Comparison of ENCODE assay signal across 2 cellular contexts in genomic region chr3:12484198-12484982, GRCh38.
TF ChIP-seq lines count a peak whose summit lies in the region.

TSEN2 (plus strand) TSS chr3:12484480; CDS start chr3:12489801, 5,321 bp downstream.

TF ChIP-seq in A549, 52 proteins besides CTCF, POLR2A, EP300 and RAD21 (continued from another document):
- TF ChIP-seq, protein P1, sequence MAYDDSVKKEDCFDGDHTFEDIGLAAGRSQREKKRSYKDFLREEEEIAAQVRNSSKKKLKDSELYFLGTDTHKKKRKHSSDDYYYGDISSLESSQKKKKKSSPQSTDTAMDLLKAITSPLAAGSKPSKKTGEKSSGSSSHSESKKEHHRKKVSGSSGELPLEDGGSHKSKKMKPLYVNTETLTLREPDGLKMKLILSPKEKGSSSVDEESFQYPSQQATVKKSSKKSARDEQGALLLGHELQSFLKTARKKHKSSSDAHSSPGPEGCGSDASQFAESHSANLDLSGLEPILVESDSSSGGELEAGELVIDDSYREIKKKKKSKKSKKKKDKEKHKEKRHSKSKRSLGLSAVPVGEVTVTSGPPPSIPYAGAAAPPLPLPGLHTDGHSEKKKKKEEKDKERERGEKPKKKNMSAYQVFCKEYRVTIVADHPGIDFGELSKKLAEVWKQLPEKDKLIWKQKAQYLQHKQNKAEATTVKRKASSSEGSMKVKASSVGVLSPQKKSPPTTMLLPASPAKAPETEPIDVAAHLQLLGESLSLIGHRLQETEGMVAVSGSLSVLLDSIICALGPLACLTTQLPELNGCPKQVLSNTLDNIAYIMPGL (CRISPR knock-in tag; IDR thresholded peaks at IDR 0.05; ENCODE audit: borderline replicate concordance): 0 out of 2 replicates have a peak, but pooled peaks have one; percentile 39
- TF ChIP-seq NPAS2 (CRISPR knock-in tag; IDR thresholded peaks at IDR 0.05; ENCODE audit: borderline replicate concordance) (no peak), NFE2L2 (conservative IDR thresholded peaks at IDR 0.05; ENCODE audit: low read length) (no peak), KDM1A (IDR thresholded peaks at IDR 0.05; ENCODE audit: low read depth) (no peak)

TF ChIP-seq in GM12878, 131 proteins besides CTCF, POLR2A, EP300 and RAD21 (continued from another document and continues in another):
- TF ChIP-seq, protein P2, sequence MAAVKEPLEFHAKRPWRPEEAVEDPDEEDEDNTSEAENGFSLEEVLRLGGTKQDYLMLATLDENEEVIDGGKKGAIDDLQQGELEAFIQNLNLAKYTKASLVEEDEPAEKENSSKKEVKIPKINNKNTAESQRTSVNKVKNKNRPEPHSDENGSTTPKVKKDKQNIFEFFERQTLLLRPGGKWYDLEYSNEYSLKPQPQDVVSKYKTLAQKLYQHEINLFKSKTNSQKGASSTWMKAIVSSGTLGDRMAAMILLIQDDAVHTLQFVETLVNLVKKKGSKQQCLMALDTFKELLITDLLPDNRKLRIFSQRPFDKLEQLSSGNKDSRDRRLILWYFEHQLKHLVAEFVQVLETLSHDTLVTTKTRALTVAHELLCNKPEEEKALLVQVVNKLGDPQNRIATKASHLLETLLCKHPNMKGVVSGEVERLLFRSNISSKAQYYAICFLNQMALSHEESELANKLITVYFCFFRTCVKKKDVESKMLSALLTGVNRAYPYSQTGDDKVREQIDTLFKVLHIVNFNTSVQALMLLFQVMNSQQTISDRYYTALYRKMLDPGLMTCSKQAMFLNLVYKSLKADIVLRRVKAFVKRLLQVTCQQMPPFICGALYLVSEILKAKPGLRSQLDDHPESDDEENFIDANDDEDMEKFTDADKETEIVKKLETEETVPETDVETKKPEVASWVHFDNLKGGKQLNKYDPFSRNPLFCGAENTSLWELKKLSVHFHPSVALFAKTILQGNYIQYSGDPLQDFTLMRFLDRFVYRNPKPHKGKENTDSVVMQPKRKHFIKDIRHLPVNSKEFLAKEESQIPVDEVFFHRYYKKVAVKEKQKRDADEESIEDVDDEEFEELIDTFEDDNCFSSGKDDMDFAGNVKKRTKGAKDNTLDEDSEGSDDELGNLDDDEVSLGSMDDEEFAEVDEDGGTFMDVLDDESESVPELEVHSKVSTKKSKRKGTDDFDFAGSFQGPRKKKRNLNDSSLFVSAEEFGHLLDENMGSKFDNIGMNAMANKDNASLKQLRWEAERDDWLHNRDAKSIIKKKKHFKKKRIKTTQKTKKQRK (IDR thresholded peaks at IDR 0.05; ENCODE audit: low read depth, low read length): no peak
- TF ChIP-seq ELK1 (IDR thresholded peaks at IDR 0.05; ENCODE audit: low read depth, low read length): no peak; the same call in 1 of the 2 replicates
- TF ChIP-seq POU2F2 (IDR thresholded peaks at IDR 0.05; ENCODE audit: borderline replicate concordance, low read depth, low read length): no peak; the same call in 2 of the 3 replicates
- no peak for TF ChIP-seq EED (IDR thresholded peaks at IDR 0.05; ENCODE audit: low read depth)
- no peak for TF ChIP-seq SUPT20H (IDR thresholded peaks at IDR 0.05; ENCODE audit: borderline replicate concordance, control insufficient read depth, low read depth, low read length)
- no peak for TF ChIP-seq CREM (IDR thresholded peaks at IDR 0.05; ENCODE audit: low read depth)
- no peak for TF ChIP-seq IRF3 (IDR thresholded peaks at IDR 0.05)
- TF ChIP-seq LARP7 (IDR thresholded peaks at IDR 0.05): no peak
- TF ChIP-seq SREBF1 (IDR thresholded peaks at IDR 0.05; ENCODE audit: low read length): no peak
- TF ChIP-seq BACH1 (IDR thresholded peaks at IDR 0.05; ENCODE audit: borderline replicate concordance): no peak
- no peak for TF ChIP-seq SMAD1 (IDR thresholded peaks at IDR 0.05; ENCODE audit: low read depth, partially characterized antibody)
- peak; percentile 15; the same call in 1 of the 2 replicates for TF ChIP-seq SMC3 (IDR thresholded peaks at IDR 0.05; ENCODE audit: borderline replicate concordance, low read length)
- TF ChIP-seq HDAC2 (IDR thresholded peaks at IDR 0.05): peak; percentile 47; the same call in 1 of the 2 replicates
- TF ChIP-seq CEBPB (IDR thresholded peaks at IDR 0.05; ENCODE audit: borderline replicate concordance in 1 of 2, low read depth in 2 of 2, low read length in 2 of 2): no peak
- TF ChIP-seq CREB1 (IDR thresholded peaks at IDR 0.05; ENCODE audit: low read depth): no peak; the same call in 1 of the 2 replicates
- TF ChIP-seq RCOR1 (conservative IDR thresholded peaks at IDR 0.05; ENCODE audit: low read depth, low read length): no peak
- TF ChIP-seq CBFB (IDR thresholded peaks at IDR 0.05; ENCODE audit: low read depth): no peak
- TF ChIP-seq, protein P3, sequence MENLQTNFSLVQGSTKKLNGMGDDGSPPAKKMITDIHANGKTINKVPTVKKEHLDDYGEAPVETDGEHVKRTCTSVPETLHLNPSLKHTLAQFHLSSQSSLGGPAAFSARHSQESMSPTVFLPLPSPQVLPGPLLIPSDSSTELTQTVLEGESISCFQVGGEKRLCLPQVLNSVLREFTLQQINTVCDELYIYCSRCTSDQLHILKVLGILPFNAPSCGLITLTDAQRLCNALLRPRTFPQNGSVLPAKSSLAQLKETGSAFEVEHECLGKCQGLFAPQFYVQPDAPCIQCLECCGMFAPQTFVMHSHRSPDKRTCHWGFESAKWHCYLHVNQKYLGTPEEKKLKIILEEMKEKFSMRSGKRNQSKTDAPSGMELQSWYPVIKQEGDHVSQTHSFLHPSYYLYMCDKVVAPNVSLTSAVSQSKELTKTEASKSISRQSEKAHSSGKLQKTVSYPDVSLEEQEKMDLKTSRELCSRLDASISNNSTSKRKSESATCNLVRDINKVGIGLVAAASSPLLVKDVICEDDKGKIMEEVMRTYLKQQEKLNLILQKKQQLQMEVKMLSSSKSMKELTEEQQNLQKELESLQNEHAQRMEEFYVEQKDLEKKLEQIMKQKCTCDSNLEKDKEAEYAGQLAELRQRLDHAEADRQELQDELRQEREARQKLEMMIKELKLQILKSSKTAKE (IDR thresholded peaks at IDR 0.05; ENCODE audit: low read depth, poor library complexity, severe bottlenecking): no peak
- TF ChIP-seq KLF5 (IDR thresholded peaks at IDR 0.05; ENCODE audit: partially characterized antibody): no peak
- peak; percentile 33 for TF ChIP-seq PBX3 (IDR thresholded peaks at IDR 0.05; ENCODE audit: insufficient replicate concordance, low read depth, low read length)
- no peak for TF ChIP-seq ZBED1 (IDR thresholded peaks at IDR 0.05; ENCODE audit: borderline replicate concordance)
- TF ChIP-seq HDAC6 (IDR thresholded peaks at IDR 0.05; ENCODE audit: unreplicated experiment): peak; percentile 91
- TF ChIP-seq CBX5 (IDR thresholded peaks at IDR 0.05; ENCODE audit: low read depth): no peak
- TF ChIP-seq RUNX3 (IDR thresholded peaks at IDR 0.05; ENCODE audit: low read length): no peak
- TF ChIP-seq BMI1 (IDR thresholded peaks at IDR 0.05; ENCODE audit: borderline replicate concordance): peak; percentile 97
- TF ChIP-seq, protein P4, sequence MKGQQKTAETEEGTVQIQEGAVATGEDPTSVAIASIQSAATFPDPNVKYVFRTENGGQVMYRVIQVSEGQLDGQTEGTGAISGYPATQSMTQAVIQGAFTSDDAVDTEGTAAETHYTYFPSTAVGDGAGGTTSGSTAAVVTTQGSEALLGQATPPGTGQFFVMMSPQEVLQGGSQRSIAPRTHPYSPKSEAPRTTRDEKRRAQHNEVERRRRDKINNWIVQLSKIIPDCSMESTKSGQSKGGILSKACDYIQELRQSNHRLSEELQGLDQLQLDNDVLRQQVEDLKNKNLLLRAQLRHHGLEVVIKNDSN (IDR thresholded peaks at IDR 0.05; ENCODE audit: borderline replicate concordance, extremely low read length, insufficient read depth, low read depth, low read length): peak; percentile 67
- TF ChIP-seq RBBP5 (conservative IDR thresholded peaks at IDR 0.05): no peak
- no peak for TF ChIP-seq MTA3 (IDR thresholded peaks at IDR 0.05; ENCODE audit: borderline replicate concordance, low read length)
- no peak for TF ChIP-seq BRCA1 (IDR thresholded peaks at IDR 0.05; ENCODE audit: low read depth, low read length)
- no peak for TF ChIP-seq MTA2 (IDR thresholded peaks at IDR 0.05; ENCODE audit: low read depth)
- TF ChIP-seq CUX1 (IDR thresholded peaks at IDR 0.05; ENCODE audit: insufficient replicate concordance, low read depth, low read length): no peak
- TF ChIP-seq BCL11A (IDR thresholded peaks at IDR 0.05; ENCODE audit: low read depth, low read length): no peak
- TF ChIP-seq HSF1 (IDR thresholded peaks at IDR 0.05; ENCODE audit: low read depth, low read length): no peak
- 0 out of 2 replicates have a peak, but pooled peaks have one; percentile 11 for TF ChIP-seq YY1 (IDR thresholded peaks at IDR 0.05; ENCODE audit: low read depth, low read length)
